In the genomic region with DNA sequence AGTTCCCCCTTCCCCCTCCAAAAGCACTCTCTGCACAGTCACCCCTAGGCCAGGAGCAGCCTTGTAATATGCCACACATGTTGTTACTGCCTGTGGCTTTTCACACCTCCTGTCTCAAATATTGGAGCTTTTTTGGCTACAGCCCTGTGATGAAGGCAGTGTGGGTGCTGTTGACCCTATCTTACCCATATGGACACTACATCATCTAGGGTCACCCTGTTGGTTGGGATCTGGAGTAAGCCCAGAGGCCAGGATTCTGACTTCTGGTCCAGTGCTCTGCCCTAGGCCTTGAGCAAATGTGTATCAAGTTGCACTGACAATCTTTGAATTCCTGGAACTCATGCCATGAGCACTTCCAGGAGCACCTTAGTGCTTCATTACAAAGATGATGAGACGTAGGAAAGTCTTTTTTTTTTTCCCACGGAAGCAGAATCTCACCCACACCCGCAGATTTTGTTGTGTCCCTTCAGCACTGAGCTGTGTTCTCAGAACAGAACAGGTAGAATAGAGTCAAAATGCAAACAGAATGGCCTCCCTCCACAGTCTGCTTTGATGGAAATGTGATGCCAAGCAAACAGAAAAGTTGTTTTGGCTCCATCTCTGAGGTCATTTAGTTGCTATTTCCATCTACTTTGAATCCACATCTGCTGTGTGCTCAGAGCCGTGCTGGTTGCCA, we compare ENCODE assay signal across 14 cellular contexts. TPM values are rescaled to one million over a fixed set of nuclear protein-coding genes. Genes with fewer than 3 reads are reported as not detected.
DNase-seq lines count a peak whose midpoint lies in the region; ATAC-seq, FAIRE-seq and TF ChIP-seq lines count a peak whose summit lies in the region.
"Had no signal": no experiment of that assay in that cellular context is flagged by ENCODE, and none has a peak within 500 bp of the region (broad histone marks: within the 10 kb centered on the region; RNA-seq: fewer than 3 reads in every experiment).

No MANE protein-coding gene starts in this region.

- CTCF ChIA-PET in HepG2 (lab: Yijun Ruan, JAX; ENCODE audit: low intra/inter-chr PET ratio, low total read pairs): no interaction called here
- CTCF ChIA-PET in activated CD8-positive, alpha-beta T cell treated with anti-CD3 and anti-CD28 coated beads, Interleukin-2, amount 10 ng/mL, durations not matched to agents 7 days and 5 days (lab: Charles Lee): interaction anchor here (1.1 kb wide), 1 partner anchor 42 kb away, joined by 3 read pairs; no protein-coding TSS in a partner anchor

- H3K4me1 Mint-ChIP-seq in activated CD8-positive, alpha-beta T cell treated with anti-CD3 and anti-CD28 coated beads, Interleukin-2, amount 10 ng/mL, durations not matched to agents 7 days and 5 days (ENCODE audit: low read depth): peaks cover 90% of the 10 kb centered on the region

- H3K27ac ChIP-seq in liver (ENCODE audit: low read depth in 1 of 2, low read length in 2 of 2): no peak overlapping the region
- no peak overlapping the region for H3K27ac ChIP-seq in HepG2 (ENCODE audit: extremely low read length, insufficient read depth, low read length)
- H3K27ac ChIP-seq in mesendoderm (ENCODE audit: low read depth, low read length): no peak overlapping the region
- H3K27ac ChIP-seq: KMS-11, VCaP had no signal

- no peak overlapping the region for H3K56ac ChIP-seq in mesendoderm (ENCODE audit: low read length)

- H3K9ac ChIP-seq in liver (ENCODE audit: low read depth in 1 of 2, low read length in 2 of 2) (no peak overlapping the region), HepG2 (ENCODE audit: insufficient read depth, low read depth, low read length) (no peak overlapping the region), mesendoderm (ENCODE audit: low read length) (no peak overlapping the region)
- H3K9ac ChIP-seq: KMS-11 had no signal

- in situ Hi-C loops in HepG2 (cut with HindIII; ENCODE audit: extremely low pct_ligation_motif_present, low pct_unique_long_range_greater_than_20kb): no loop called here

- no peak for TF ChIP-seq EP300 in HepG2 (IDR thresholded peaks at IDR 0.05; ENCODE audit: low read depth in 2 of 2, low read length in 2 of 2)
- no peak for TF ChIP-seq EP300 in HepG2 (CRISPR knock-in tag; IDR thresholded peaks at IDR 0.05; ENCODE audit: borderline replicate concordance)

- ATAC-seq in HepG2 (no peak), HG03378 (IDR thresholded peaks at IDR 0.05; ENCODE audit: unreplicated experiment) (no peak), GM21390 (IDR thresholded peaks at IDR 0.05; ENCODE audit: unreplicated experiment) (no peak)
- ATAC-seq in activated CD8-positive, alpha-beta T cell treated with anti-CD3 and anti-CD28 coated beads, Interleukin-2, amount 10 ng/mL, durations not matched to agents 7 days and 5 days: peak; percentile 50
- ATAC-seq: naive thymus-derived CD8-positive, alpha-beta T cell had no signal

- no peak for FAIRE-seq in HepG2 (lab: Jason Lieb, UNC)
- FAIRE-seq in HTR-8/SVneo (lab: Jason Lieb, UNC): no peak

- H3K79me2 ChIP-seq in HepG2 (ENCODE audit: insufficient read depth, low read length) (peaks cover 89% of the 10 kb centered on the region), mesendoderm (ENCODE audit: control insufficient read depth, insufficient read depth, low read length) (peaks cover 5% of the 10 kb centered on the region)

- no peak overlapping the region for H2AFZ ChIP-seq in HepG2 (ENCODE audit: low read length)

- peaks cover 76% of the 10 kb centered on the region for H4K20me1 ChIP-seq in HepG2 (ENCODE audit: insufficient read depth, low read length)

- H2BK15ac ChIP-seq in mesendoderm (replicated peaks; ENCODE audit: low read depth): no peak overlapping the region

- H3K27me3 Mint-ChIP-seq in activated CD8-positive, alpha-beta T cell treated with anti-CD3 and anti-CD28 coated beads, Interleukin-2, amount 10 ng/mL, durations not matched to agents 7 days and 5 days (ENCODE audit: low read depth): no peaks in the 10 kb centered on the region
- H3K27me3 Mint-ChIP-seq: naive thymus-derived CD8-positive, alpha-beta T cell had no signal

- H3K9me3 Mint-ChIP-seq in activated CD8-positive, alpha-beta T cell treated with anti-CD3 and anti-CD28 coated beads, Interleukin-2, amount 10 ng/mL, durations not matched to agents 7 days and 5 days (ENCODE audit: insufficient read depth): peaks cover 8% of the 10 kb centered on the region

- H3K27me3 ChIP-seq in liver (ENCODE audit: control insufficient read depth in 4 of 4, insufficient read depth in 4 of 4, low read length in 3 of 4) (no peaks in the 10 kb centered on the region), HepG2 (ENCODE audit: control insufficient read depth in 1 of 2, insufficient read depth in 2 of 2, low read length in 2 of 2) (no peaks in the 10 kb centered on the region), mesendoderm (ENCODE audit: insufficient read depth, low read length, poor library complexity) (no peaks in the 10 kb centered on the region)

- no peak overlapping the region for H3K4ac ChIP-seq in mesendoderm (ENCODE audit: low read depth, low read length)

- peak overlapping the region; percentile 67 for H3K27ac Mint-ChIP-seq in activated CD8-positive, alpha-beta T cell treated with anti-CD3 and anti-CD28 coated beads, Interleukin-2, amount 10 ng/mL, durations not matched to agents 7 days and 5 days

- no peak overlapping the region for H4K5ac ChIP-seq in mesendoderm (ENCODE audit: low read length)

- no peaks in the 10 kb centered on the region for H3K36me3 ChIP-seq in liver (ENCODE audit: control insufficient read depth in 4 of 4, insufficient read depth in 3 of 4, low read depth in 1 of 4, low read length in 3 of 4)
- peaks cover 0 to 25% of the 10 kb centered on the region in 2 experiments; a peak in 3 of 5 replicates for H3K36me3 ChIP-seq in HepG2 (replicated peaks in 1 of 2; ENCODE audit: control insufficient read depth in 1 of 2, insufficient read depth in 2 of 2, low read length in 2 of 2)
- H3K36me3 ChIP-seq in mesendoderm (ENCODE audit: control insufficient read depth, insufficient read depth, low read length): no peaks in the 10 kb centered on the region

- H2BK5ac ChIP-seq in mesendoderm (ENCODE audit: low read length): no peak overlapping the region

- POLR2A ChIA-PET in HepG2 (lab: Yijun Ruan, JAX): interaction anchor here (1.2 kb wide), 1 partner anchor 10 kb away, joined by 4 read pairs; no protein-coding TSS in a partner anchor
- POLR2A ChIA-PET in activated CD8-positive, alpha-beta T cell treated with anti-CD3 and anti-CD28 coated beads, Interleukin-2, amount 10 ng/mL, durations not matched to agents 7 days and 5 days (lab: Charles Lee): interaction anchor here (0.9 kb wide), 1 partner anchor 9 kb away, joined by 4 read pairs; no protein-coding TSS in a partner anchor

- DNase-seq in HepG2 (ENCODE audit: low spot score): no peak
- DNase-seq in activated CD8-positive, alpha-beta T cell treated with anti-CD3 and anti-CD28 coated beads, Interleukin-2, amount 10 ng/mL, durations not matched to agents 7 days and 5 days: no peak
- peak; percentile 46 for DNase-seq in mesendoderm
- no peak for DNase-seq in HTR-8/SVneo (ENCODE audit: insufficient read length, low spot score)
- no peak for DNase-seq in DMS79 (lab: John Stamatoyannopoulos, UW)
- DNase-seq: glutamatergic neuron; naive thymus-derived CD8-positive, alpha-beta T cell; NCI-H524 treated with DMSO at 0.1 percent for 48 hours had no signal

- H3K9me3 ChIP-seq in liver (ENCODE audit: control insufficient read depth in 4 of 4, low read length in 3 of 4) (no peaks in the 10 kb centered on the region), HepG2 (ENCODE audit: low read length) (no peaks in the 10 kb centered on the region)

- H3K4me3 Mint-ChIP-seq in activated CD8-positive, alpha-beta T cell treated with anti-CD3 and anti-CD28 coated beads, Interleukin-2, amount 10 ng/mL, durations not matched to agents 7 days and 5 days: no peak overlapping the region
- H3K4me3 Mint-ChIP-seq: brain had no signal

- no peak overlapping the region for H2AK5ac ChIP-seq in mesendoderm (ENCODE audit: low read length)

- no peak overlapping the region for H3K18ac ChIP-seq in mesendoderm (ENCODE audit: low read length)

- TF ChIP-seq CTCF in liver (IDR thresholded peaks at IDR 0.05; ENCODE audit: low read depth, low read length, missing input control) (no peak), HepG2 (CRISPR knock-in tag; IDR thresholded peaks at IDR 0.05) (no peak)

- TF ChIP-seq RAD21 in liver (IDR thresholded peaks at IDR 0.05) (no peak), HepG2 (CRISPR knock-in tag; IDR thresholded peaks at IDR 0.05) (no peak)

- WGBS in liver: 71% methylated on average over 4 of the region's 4 CpGs
- WGBS in HepG2 (ENCODE audit: low lambda C conversion rate): 84% methylated on average over 3 of the region's 4 CpGs
- no CpG with 5 or more reads among the region's 4 CpGs for WGBS in mesendoderm (ENCODE audit: extremely low coverage, insufficient coverage, low lambda C conversion rate)

- peaks cover 3% of the 10 kb centered on the region for H3K79me1 ChIP-seq in mesendoderm (ENCODE audit: low read length)

- H4K8ac ChIP-seq in mesendoderm (ENCODE audit: low read depth, low read length): no peak overlapping the region

- no TSS peak for BruUV-seq in HepG2 (replicated peaks; lab: Mats Ljungman, UMichigan)

- peaks cover 58% of the 10 kb centered on the region for H3K36me3 Mint-ChIP-seq in activated CD8-positive, alpha-beta T cell treated with anti-CD3 and anti-CD28 coated beads, Interleukin-2, amount 10 ng/mL, durations not matched to agents 7 days and 5 days (ENCODE audit: low read depth)
- H3K36me3 Mint-ChIP-seq: naive thymus-derived CD8-positive, alpha-beta T cell had no signal

- no peak for TF ChIP-seq POLR2A in HepG2 (IDR thresholded peaks at IDR 0.05; ENCODE audit: insufficient read depth in 1 of 2, low read depth in 2 of 2, low read length in 2 of 2)

- no peak overlapping the region for H2BK120ac ChIP-seq in mesendoderm (ENCODE audit: low read depth, low read length)

- H3K4me1 ChIP-seq in liver (ENCODE audit: control insufficient read depth in 4 of 4, insufficient read depth in 4 of 4, low read length in 3 of 4) (peaks cover 11 to 48% (median 35%) of the 10 kb centered on the region in 4 donors), HepG2 (ENCODE audit: insufficient read depth, low read length) (peaks cover 73% of the 10 kb centered on the region), mesendoderm (ENCODE audit: control insufficient read depth, low read depth, low read length) (peaks cover 11% of the 10 kb centered on the region)

- H3K4me2 ChIP-seq in HepG2 (ENCODE audit: low read depth, low read length) (no peak overlapping the region), mesendoderm (ENCODE audit: low read length) (no peak overlapping the region)
- H3K4me2 ChIP-seq: KMS-11 had no signal

- H3K4me3 ChIP-seq in liver (ENCODE audit: low read depth in 1 of 3, low read length in 3 of 3) (no peak overlapping the region), HepG2 (replicated peaks in 1 of 3; ENCODE audit: insufficient read depth in 1 of 3, low read depth in 2 of 3, low read length in 3 of 3) (no peak overlapping the region), mesendoderm (ENCODE audit: low read length) (no peak overlapping the region)

- intact Hi-C loops in HepG2 (cut with micrococcal nuclease; ENCODE audit: unreplicated experiment): no loop called here

- H3K23ac ChIP-seq in mesendoderm (ENCODE audit: low read length): no peak overlapping the region

RNA-seq across cellular contexts. Expression of a gene that starts 49.6 kb away (rescaled TPM):
- total RNA-seq in liver (10 to 100 TPM in 1 of 2 donors, 1 to 10 TPM in 1; 4.0 to 12.2 TPM), HepG2 (2016; rRNA removed; fragmentation: Illumina TruSeq; extraction: Trizol) (8.6 and 10.0 TPM in 2 replicates)
- polyA plus RNA-seq in liver (1 to 10 TPM; 5.2 to 5.7 TPM), HepG2 (2011; rRNA removed) (56.3 and 59.1 TPM in 2 replicates)
- 5.9 and 6.9 TPM in 2 replicates for total RNA-seq in HepG2 (2016; cell fraction: cytosol; rRNA removed; fragmentation: Illumina TruSeq; extraction: Trizol; ENCODE audit: low read depth)
- total RNA-seq in HepG2 (2016; cell fraction: insoluble cytoplasmic fraction; rRNA removed; fragmentation: Illumina TruSeq; extraction: Trizol): 8.6 and 9.2 TPM in 2 replicates
- 6.1 and 6.5 TPM in 2 replicates for total RNA-seq in HepG2 (2016; cell fraction: membrane; rRNA removed; fragmentation: Illumina TruSeq; extraction: Trizol)
- 15.6 and 16.8 TPM in 2 replicates for total RNA-seq in HepG2 (2016; cell fraction: nucleus; rRNA removed; fragmentation: Illumina TruSeq; extraction: Trizol)
- polyA plus RNA-seq in HepG2 (2011; cell fraction: cytosol; rRNA removed): 15.3 and 17.1 TPM in 2 replicates
- polyA plus RNA-seq in HepG2 (2011; cell fraction: nucleus; rRNA removed): 92.6 and 110 TPM in 2 replicates
- 27.7 and 30.7 TPM in 2 replicates for polyA plus RNA-seq in HepG2 (2012)
- 0.69 and 1.4 TPM in 2 replicates for polyA plus RNA-seq in HepG2 (2016; cell fraction: cytosol; fragmentation: Illumina TruSeq; extraction: Trizol; ENCODE audit: low read depth)
- 9.8 and 12.0 TPM in 2 replicates for polyA plus RNA-seq in HepG2 (2016; cell fraction: insoluble cytoplasmic fraction; fragmentation: Illumina TruSeq; extraction: Trizol; ENCODE audit: low read depth)
- 2.7 and 3.7 TPM in 2 replicates for polyA plus RNA-seq in HepG2 (2016; cell fraction: membrane; fragmentation: Illumina TruSeq; extraction: Trizol; ENCODE audit: low read depth)
- polyA plus RNA-seq in HepG2 (2016; cell fraction: nucleus; fragmentation: Illumina TruSeq; extraction: Trizol; ENCODE audit: insufficient read depth, low read depth): 25.8 and 26.1 TPM in 2 replicates
- 37.4 and 65.9 TPM in 2 replicates for polyA minus RNA-seq in HepG2 (2011; rRNA and poly(A)+ RNA removed; ENCODE audit: low replicate concordance)
- 17.8 and 26.2 TPM in 2 replicates for polyA minus RNA-seq in HepG2 (2011; cell fraction: cytosol; rRNA and poly(A)+ RNA removed)
- polyA minus RNA-seq in HepG2 (2011; cell fraction: nucleus; rRNA and poly(A)+ RNA removed): 43.8 and 50.1 TPM in 2 replicates
- total RNA-seq in activated CD8-positive, alpha-beta T cell treated with anti-CD3 and anti-CD28 coated beads, Interleukin-2, amount 10 ng/mL, durations not matched to agents 7 days and 5 days: 10 to 100 TPM; 26.8 to 27.1 TPM
- 17.4 TPM for polyA plus RNA-seq in mesendoderm (2013, experiment 1 of 2)
- polyA plus RNA-seq in mesendoderm (2013, experiment 2 of 2): 16.4 TPM
